In the genomic region with DNA sequence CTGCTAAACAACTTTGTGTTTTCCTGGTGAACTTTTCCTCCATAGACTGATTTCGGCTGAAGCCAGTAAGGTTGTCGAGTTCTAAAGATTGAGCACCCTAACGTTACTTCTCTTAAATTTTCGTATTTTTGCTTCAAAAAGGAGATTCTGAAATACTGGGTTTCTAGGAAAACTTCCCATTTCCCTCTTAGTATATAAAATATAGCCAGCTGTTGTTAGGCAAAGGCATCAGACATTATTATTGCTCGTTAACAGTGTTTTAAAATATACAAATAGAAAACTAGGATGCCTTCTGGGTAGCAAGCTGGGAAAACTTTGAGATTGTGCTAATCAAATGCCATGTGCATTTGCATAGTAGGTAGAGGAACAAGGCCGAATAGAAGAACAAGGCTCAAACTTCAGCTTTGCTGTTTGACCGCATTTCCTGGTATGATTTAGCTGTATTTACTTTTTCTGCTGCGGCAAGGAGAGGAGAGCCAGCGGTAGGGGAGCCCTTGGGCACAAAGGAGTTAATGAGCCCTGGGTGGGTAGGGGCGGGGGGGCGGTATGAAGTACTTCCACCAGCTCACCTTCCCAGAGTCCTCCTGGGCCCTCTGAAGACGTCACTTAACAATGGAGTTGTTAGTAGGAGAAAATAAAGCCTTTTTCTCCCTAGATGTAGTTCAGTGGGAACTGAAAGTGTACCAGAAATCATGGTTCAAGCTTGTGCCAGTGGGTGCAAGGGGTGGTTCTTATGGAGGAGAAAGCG, we compare ENCODE assay signal across 2 cellular contexts.
TF ChIP-seq lines count a peak whose summit lies in the region.

No MANE protein-coding gene starts in this region.

TF ChIP-seq in HCT116, 20 proteins besides CTCF, POLR2A, EP300 and RAD21:
- TF ChIP-seq ZBTB33 (IDR thresholded peaks at IDR 0.05; ENCODE audit: extremely low read depth, insufficient replicate concordance, low read length) (no peak), JUND (IDR thresholded peaks at IDR 0.05) (no peak), YY1 (IDR thresholded peaks at IDR 0.05; ENCODE audit: extremely low read depth, insufficient replicate concordance, low read depth, low read length) (no peak), ZFX (IDR thresholded peaks at IDR 0.05) (no peak), EZH2 (IDR thresholded peaks at IDR 0.05) (no peak), SRF (IDR thresholded peaks at IDR 0.05; ENCODE audit: low read depth) (no peak), FOSL1 (IDR thresholded peaks at IDR 0.05; ENCODE audit: low read depth) (no peak), REST (IDR thresholded peaks at IDR 0.05; ENCODE audit: low read depth) (no peak), MAX (IDR thresholded peaks at IDR 0.05) (no peak), EGR1 (IDR thresholded peaks at IDR 0.05; ENCODE audit: low read depth) (no peak), POLR2AphosphoS5 (IDR thresholded peaks at IDR 0.05; ENCODE audit: low read depth, low read length) (no peak), EZH2phosphoT487 (IDR thresholded peaks at IDR 0.05; ENCODE audit: borderline replicate concordance) (no peak), SIN3A (IDR thresholded peaks at IDR 0.05; ENCODE audit: low read depth) (no peak), ELF1 (IDR thresholded peaks at IDR 0.05; ENCODE audit: borderline replicate concordance, low read depth) (no peak)
TF ChIP-seq in HCT116: peak in this region for 0.

TF ChIP-seq in GM12878, 131 proteins besides CTCF, POLR2A, EP300 and RAD21 (continued from another document):
- TF ChIP-seq ZNF217 (IDR thresholded peaks at IDR 0.05) (no peak), ZNF622 (IDR thresholded peaks at IDR 0.05) (no peak), MTA2 (IDR thresholded peaks at IDR 0.05; ENCODE audit: low read depth) (peak; percentile 47; the same call in 1 of the 2 replicates), BRCA1 (IDR thresholded peaks at IDR 0.05; ENCODE audit: low read depth, low read length) (no peak), CHD2 (IDR thresholded peaks at IDR 0.05; ENCODE audit: borderline replicate concordance, low read depth, low read length) (no peak), IKZF1 (conservative IDR thresholded peaks at IDR 0.05) (no peak), ATF2 (IDR thresholded peaks at IDR 0.05; ENCODE audit: low read length) (no peak), DPF2 (IDR thresholded peaks at IDR 0.05) (no peak), JUND (IDR thresholded peaks at IDR 0.05; ENCODE audit: low read depth, low read length) (no peak), YY1 (IDR thresholded peaks at IDR 0.05; ENCODE audit: low read depth, low read length) (no peak), CHD1 (IDR thresholded peaks at IDR 0.05; ENCODE audit: low read depth, low read length) (no peak), PAX5 (IDR thresholded peaks at IDR 0.05; ENCODE audit: borderline replicate concordance, low read depth, low read length) (no peak), TARDBP (IDR thresholded peaks at IDR 0.05; ENCODE audit: borderline replicate concordance) (no peak), IRF4 (IDR thresholded peaks at IDR 0.05; ENCODE audit: low read depth, low read length) (0 out of 2 replicates have a peak, but pooled peaks have one; percentile 40), POU2F2 (IDR thresholded peaks at IDR 0.05; ENCODE audit: borderline replicate concordance, low read depth, low read length) (peak; percentile 81; the same call in 1 of the 3 replicates), MTA3 (IDR thresholded peaks at IDR 0.05; ENCODE audit: borderline replicate concordance, low read length) (no peak), ZNF592 (IDR thresholded peaks at IDR 0.05) (0 out of 2 replicates have a peak, but pooled peaks have one; percentile 59), YBX1 (IDR thresholded peaks at IDR 0.05) (no peak), IKZF2 (IDR thresholded peaks at IDR 0.05) (peak in 1 of 2 experiments; percentile 41; a peak in 1 of 4 replicates), FOS (IDR thresholded peaks at IDR 0.05; ENCODE audit: borderline replicate concordance, extremely low read depth, insufficient read length) (no peak), RUNX3 (IDR thresholded peaks at IDR 0.05; ENCODE audit: low read length) (peak; percentile 71), POLR2AphosphoS2 (IDR thresholded peaks at IDR 0.05; ENCODE audit: low read depth, low read length) (no peak), JUNB (IDR thresholded peaks at IDR 0.05) (no peak), MEF2A (IDR thresholded peaks at IDR 0.05; ENCODE audit: insufficient read depth, low read depth, low read length) (no peak), SIX5 (IDR thresholded peaks at IDR 0.05; ENCODE audit: low read depth, low read length, severe bottlenecking) (no peak)
- TF ChIP-seq, protein P1, sequence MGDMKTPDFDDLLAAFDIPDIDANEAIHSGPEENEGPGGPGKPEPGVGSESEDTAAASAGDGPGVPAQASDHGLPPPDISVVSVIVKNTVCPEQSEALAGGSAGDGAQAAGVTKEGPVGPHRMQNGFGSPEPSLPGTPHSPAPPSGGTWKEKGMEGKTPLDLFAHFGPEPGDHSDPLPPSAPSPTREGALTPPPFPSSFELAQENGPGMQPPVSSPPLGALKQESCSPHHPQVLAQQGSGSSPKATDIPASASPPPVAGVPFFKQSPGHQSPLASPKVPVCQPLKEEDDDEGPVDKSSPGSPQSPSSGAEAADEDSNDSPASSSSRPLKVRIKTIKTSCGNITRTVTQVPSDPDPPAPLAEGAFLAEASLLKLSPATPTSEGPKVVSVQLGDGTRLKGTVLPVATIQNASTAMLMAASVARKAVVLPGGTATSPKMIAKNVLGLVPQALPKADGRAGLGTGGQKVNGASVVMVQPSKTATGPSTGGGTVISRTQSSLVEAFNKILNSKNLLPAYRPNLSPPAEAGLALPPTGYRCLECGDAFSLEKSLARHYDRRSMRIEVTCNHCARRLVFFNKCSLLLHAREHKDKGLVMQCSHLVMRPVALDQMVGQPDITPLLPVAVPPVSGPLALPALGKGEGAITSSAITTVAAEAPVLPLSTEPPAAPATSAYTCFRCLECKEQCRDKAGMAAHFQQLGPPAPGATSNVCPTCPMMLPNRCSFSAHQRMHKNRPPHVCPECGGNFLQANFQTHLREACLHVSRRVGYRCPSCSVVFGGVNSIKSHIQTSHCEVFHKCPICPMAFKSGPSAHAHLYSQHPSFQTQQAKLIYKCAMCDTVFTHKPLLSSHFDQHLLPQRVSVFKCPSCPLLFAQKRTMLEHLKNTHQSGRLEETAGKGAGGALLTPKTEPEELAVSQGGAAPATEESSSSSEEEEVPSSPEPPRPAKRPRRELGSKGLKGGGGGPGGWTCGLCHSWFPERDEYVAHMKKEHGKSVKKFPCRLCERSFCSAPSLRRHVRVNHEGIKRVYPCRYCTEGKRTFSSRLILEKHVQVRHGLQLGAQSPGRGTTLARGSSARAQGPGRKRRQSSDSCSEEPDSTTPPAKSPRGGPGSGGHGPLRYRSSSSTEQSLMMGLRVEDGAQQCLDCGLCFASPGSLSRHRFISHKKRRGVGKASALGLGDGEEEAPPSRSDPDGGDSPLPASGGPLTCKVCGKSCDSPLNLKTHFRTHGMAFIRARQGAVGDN (IDR thresholded peaks at IDR 0.05): peak; percentile 90
- TF ChIP-seq, protein P2, sequence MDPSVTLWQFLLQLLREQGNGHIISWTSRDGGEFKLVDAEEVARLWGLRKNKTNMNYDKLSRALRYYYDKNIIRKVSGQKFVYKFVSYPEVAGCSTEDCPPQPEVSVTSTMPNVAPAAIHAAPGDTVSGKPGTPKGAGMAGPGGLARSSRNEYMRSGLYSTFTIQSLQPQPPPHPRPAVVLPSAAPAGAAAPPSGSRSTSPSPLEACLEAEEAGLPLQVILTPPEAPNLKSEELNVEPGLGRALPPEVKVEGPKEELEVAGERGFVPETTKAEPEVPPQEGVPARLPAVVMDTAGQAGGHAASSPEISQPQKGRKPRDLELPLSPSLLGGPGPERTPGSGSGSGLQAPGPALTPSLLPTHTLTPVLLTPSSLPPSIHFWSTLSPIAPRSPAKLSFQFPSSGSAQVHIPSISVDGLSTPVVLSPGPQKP (IDR thresholded peaks at IDR 0.05; ENCODE audit: low read depth, low read length): no peak
